8 cellular contexts compared by ENCODE assay signal in the genomic region with DNA sequence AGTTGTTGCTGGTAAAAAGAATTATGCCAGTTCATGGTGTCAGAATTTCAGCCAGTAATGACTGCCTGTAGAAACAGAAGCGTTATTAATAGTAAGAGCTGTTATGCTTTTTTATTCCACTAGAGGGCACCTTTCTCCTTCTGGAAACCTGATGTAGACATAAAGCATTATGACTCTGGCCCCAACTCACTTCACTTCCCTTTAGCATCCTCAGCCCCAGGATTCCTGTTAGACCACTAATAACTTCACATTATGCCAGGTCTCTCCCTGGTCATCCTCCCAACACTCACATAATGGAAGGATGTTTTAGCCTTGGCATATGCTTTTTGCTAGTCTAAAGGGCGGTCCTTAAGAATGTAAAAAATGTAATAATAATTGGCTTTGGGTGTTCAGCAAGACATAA. TPM values are rescaled to one million over a fixed set of nuclear protein-coding genes. Genes with fewer than 3 reads are reported as not detected.
A peak's percentile ranks its signal among the peaks of the same experiment; 100 is the strongest.
DNase-seq lines count a peak whose midpoint lies in the region; ATAC-seq, FAIRE-seq and TF ChIP-seq lines count a peak whose summit lies in the region.

No MANE protein-coding gene starts in this region.

- no peak overlapping the region for H3K9ac ChIP-seq in astrocyte (ENCODE audit: low read length)

- peaks cover 5% of the 10 kb centered on the region for H3K9me3 Mint-ChIP-seq in astrocyte (ENCODE audit: unreplicated experiment)
- no peaks in the 10 kb centered on the region for H3K9me3 Mint-ChIP-seq in immature natural killer cell

- peak; percentile 86 for FAIRE-seq in astrocyte (lab: Jason Lieb, UNC)

- TF ChIP-seq CTCF in astrocyte (IDR thresholded peaks at IDR 0.05; ENCODE audit: insufficient read depth, low read depth, low read length) = peak; percentile 84

- no peaks in the 10 kb centered on the region for H3K9me3 ChIP-seq in astrocyte (ENCODE audit: insufficient read depth, low read depth, low read length)

- no peaks in the 10 kb centered on the region for H4K20me1 ChIP-seq in astrocyte (ENCODE audit: insufficient read depth, low read length)

- H2AFZ ChIP-seq in astrocyte (ENCODE audit: low read depth, low read length) = no peak overlapping the region

- no peaks in the 10 kb centered on the region for H3K79me2 ChIP-seq in astrocyte (ENCODE audit: insufficient read depth, low read length)

- DNase-seq in DMS114 treated with DMSO at 0.1 percent for 48 hours (lab: John Stamatoyannopoulos, UW; ENCODE audit: unreplicated experiment) (peak; percentile 47), NCI-H524 (lab: John Stamatoyannopoulos, UW) (peak; percentile 20 to 74), astrocyte (ENCODE audit: low read depth) (peak; percentile 29), immature natural killer cell (peak; percentile 37 to 50 (median 40)), superior temporal gyrus (ENCODE audit: extremely low spot score) (peak; percentile 95)

- no peaks in the 10 kb centered on the region for H3K36me3 ChIP-seq in astrocyte (ENCODE audit: insufficient read depth, low read length)

- H3K4me3 Mint-ChIP-seq in astrocyte (ENCODE audit: unreplicated experiment) = no peak overlapping the region
- H3K4me3 Mint-ChIP-seq in immature natural killer cell = no peak overlapping the region

- H3K27me3 Mint-ChIP-seq in astrocyte (ENCODE audit: low read depth, unreplicated experiment) (no peaks in the 10 kb centered on the region), immature natural killer cell (ENCODE audit: low read depth in 3 of 3) (peaks cover 0 to 7% (median 0%) of the 10 kb centered on the region in 3 donors)

- ATAC-seq in GM19351 (IDR thresholded peaks at IDR 0.05; ENCODE audit: unreplicated experiment) = peak; percentile 50
- ATAC-seq in HG03432 (IDR thresholded peaks at IDR 0.05; ENCODE audit: unreplicated experiment) = peak; percentile 59
- no peak for ATAC-seq in GM21447 (IDR thresholded peaks at IDR 0.05; ENCODE audit: unreplicated experiment)

- H3K36me3 Mint-ChIP-seq in astrocyte (ENCODE audit: low read depth, unreplicated experiment) (no peaks in the 10 kb centered on the region), immature natural killer cell (no peaks in the 10 kb centered on the region)

- H3K4me1 Mint-ChIP-seq in astrocyte (ENCODE audit: low read depth, unreplicated experiment) (peaks cover 12% of the 10 kb centered on the region), immature natural killer cell (peaks cover 10 to 14% of the 10 kb centered on the region in 2 donors)

- no peak overlapping the region for H3K4me2 ChIP-seq in astrocyte (ENCODE audit: low read length)

- H3K4me1 ChIP-seq in astrocyte (ENCODE audit: insufficient read depth, low read length) = peaks cover 19% of the 10 kb centered on the region

- no peak overlapping the region for H3K27ac ChIP-seq in astrocyte (ENCODE audit: low read depth, low read length)

- H3K27ac Mint-ChIP-seq in astrocyte (ENCODE audit: unreplicated experiment) (no peak overlapping the region), immature natural killer cell (no peak overlapping the region)

- H3K4me3 ChIP-seq in astrocyte (ENCODE audit: insufficient read depth, low read depth, low read length) = no peak overlapping the region

- H3K27me3 ChIP-seq in astrocyte (ENCODE audit: insufficient read depth, low read length) = no peaks in the 10 kb centered on the region

RNA-seq across cellular contexts. Expression of gene C18orf54, which starts 34.9 kb away (rescaled TPM):
- 7.6 and 10.2 TPM in 2 replicates for total RNA-seq in astrocyte
- polyA plus RNA-seq in immature natural killer cell = 1 to 10 TPM in 1 of 3 donors, under 1 TPM in 1, not detected in 1; 0.20 to 1.1 TPM

RNA-seq across cellular contexts. Expression of gene STARD6, which starts 35.0 kb away (rescaled TPM):
- not detected in 2 replicates for total RNA-seq in astrocyte
- polyA plus RNA-seq in immature natural killer cell = not detected

Comparison
In these comparisons a context has a peak if more than half of its experiments do, and no peak if none do; other contexts are left out.
1. DNase-seq: peak in every context shown above with its lines; median percentile 95 in superior temporal gyrus; 47 in DMS114 treated with DMSO at 0.1 percent for 48 hours; 47 in NCI-H524; 40 in immature natural killer cell; 29 in astrocyte.